ENCODE assay signal across 1 cellular context in genomic region chr1:35269190-35269988, GRCh38.
TF ChIP-seq lines count a peak whose summit lies in the region.

No MANE protein-coding gene starts in this region.

TF ChIP-seq in HepG2, 621 proteins besides CTCF, POLR2A, EP300 and RAD21 (continued from another document):
- TF ChIP-seq AKNA (CRISPR knock-in tag; IDR thresholded peaks at IDR 0.05; ENCODE audit: borderline replicate concordance) (no peak), HNF4A (CRISPR knock-in tag; IDR thresholded peaks at IDR 0.05) (no peak)
